23 cellular contexts compared by ENCODE assay signal in the genomic region with DNA sequence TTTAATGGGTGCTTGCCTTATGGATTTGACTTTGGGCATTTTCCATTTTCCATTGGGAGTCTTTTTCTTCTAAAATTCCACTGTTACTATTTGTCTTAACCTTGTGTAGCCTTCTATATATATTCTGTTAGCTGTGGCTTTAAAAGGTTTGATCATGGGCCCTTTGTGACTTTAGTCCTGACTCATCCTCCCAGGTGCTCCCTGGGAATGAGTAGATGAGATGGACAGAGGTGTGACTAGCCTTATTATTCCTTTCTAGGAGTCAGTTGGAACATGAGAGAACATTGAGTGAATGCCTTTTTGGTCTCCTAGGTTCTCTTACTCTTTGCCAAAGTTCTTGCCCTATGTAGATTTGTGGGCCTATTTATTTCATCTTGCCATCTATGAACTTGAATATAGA.
"Had no signal": no experiment of that assay in that cellular context is flagged by ENCODE, and none has a peak within 500 bp of the region (broad histone marks: within the 10 kb centered on the region; RNA-seq: fewer than 3 reads in every experiment).

No MANE protein-coding gene starts in this region.

- H3K4me3 ChIP-seq: gastrocnemius medialis, left lung, prostate gland, sigmoid colon, stomach, thyroid gland had no signal

- H3K27ac Mint-ChIP-seq: naive thymus-derived CD4-positive, alpha-beta T cell; nephron; stimulated activated effector memory CD8-positive, alpha-beta T cell treated with anti-CD3 and anti-CD28 coated beads, Interleukin-12 subunit alpha, Interleukin-12 subunit beta, amount 100 ng/mL, for 72 hours had no signal

- H3K27me3 ChIP-seq: gastrocnemius medialis, left lung, sigmoid colon, stomach, thyroid gland had no signal

- FAIRE-seq: endometrium, kidney had no signal

- H3K9me3 ChIP-seq: gastrocnemius medialis, prostate gland, thyroid gland had no signal

- H3K4me1 Mint-ChIP-seq: nephron; stimulated activated effector memory CD8-positive, alpha-beta T cell treated with anti-CD3 and anti-CD28 coated beads, Interleukin-12 subunit alpha, Interleukin-12 subunit beta, amount 100 ng/mL, for 72 hours had no signal

- H3K4me3 Mint-ChIP-seq: effector memory CD8-positive, alpha-beta T cell; naive thymus-derived CD4-positive, alpha-beta T cell; nephron; stimulated activated effector memory CD8-positive, alpha-beta T cell treated with anti-CD3 and anti-CD28 coated beads, Interleukin-12 subunit alpha, Interleukin-12 subunit beta, amount 100 ng/mL, for 72 hours had no signal

- DNase-seq: cortex of kidney; effector memory CD8-positive, alpha-beta T cell; gastrocnemius medialis; head of caudate nucleus; kidney; left cardiac atrium; left lung; mesendoderm; midbrain; naive thymus-derived CD4-positive, alpha-beta T cell; nucleus accumbens; right cardiac atrium; sigmoid colon; stimulated activated CD4-positive, alpha-beta T cell treated with anti-CD3 and anti-CD28 coated beads, Interleukin-2, amount 100 ng/mL, for 24 hours; stimulated activated CD4-positive, alpha-beta T cell treated with anti-CD3 and anti-CD28 coated beads, Interleukin-4, amount 100 ng/mL, for 24 hours; stimulated activated naive CD4-positive, alpha-beta T cell treated with Interleukin-2 at 50 U/mL for 16 hours; stomach; thyroid gland; trophoblast cell had no signal

- H3K27ac ChIP-seq: gastrocnemius medialis, left lung, prostate gland, sigmoid colon, stomach, thyroid gland had no signal

- H3K36me3 ChIP-seq: prostate gland had no signal

- H3K27me3 Mint-ChIP-seq: effector memory CD8-positive, alpha-beta T cell; naive thymus-derived CD4-positive, alpha-beta T cell had no signal

- H3K4me1 ChIP-seq: gastrocnemius medialis, left lung, prostate gland, sigmoid colon, stomach, thyroid gland had no signal
